ENCODE assay signal across 1 cellular context in genomic region chr7:2209146-2209960, GRCh38.
TF ChIP-seq lines count a peak whose summit lies in the region.

No MANE protein-coding gene starts in this region.

TF ChIP-seq in GM12878, 131 proteins besides CTCF, POLR2A, EP300 and RAD21 (continues in another document):
- peak; percentile 77 for TF ChIP-seq ZNF592 (IDR thresholded peaks at IDR 0.05)
- TF ChIP-seq USF1 (IDR thresholded peaks at IDR 0.05; ENCODE audit: borderline replicate concordance, extremely low read length, insufficient read depth, low read depth, low read length) = no peak
- TF ChIP-seq SP1 (IDR thresholded peaks at IDR 0.05; ENCODE audit: low read depth, low read length) = peak; percentile 36
- peak; percentile 51; the same call in 1 of the 2 replicates for TF ChIP-seq GATAD2B (conservative IDR thresholded peaks at IDR 0.05; ENCODE audit: low read depth)
- no peak for TF ChIP-seq PAX8 (IDR thresholded peaks at IDR 0.05)
- TF ChIP-seq ETV6 (conservative IDR thresholded peaks at IDR 0.05 in 1 of 2, IDR thresholded peaks at IDR 0.05 in 1 of 2; ENCODE audit: borderline replicate concordance in 1 of 2, low read depth in 1 of 2) = peak in 1 of 2 experiments; percentile 29; a peak in 1 of 4 replicates
- TF ChIP-seq EED (IDR thresholded peaks at IDR 0.05; ENCODE audit: low read depth) = peak; percentile 65
- TF ChIP-seq ATF2 (IDR thresholded peaks at IDR 0.05; ENCODE audit: low read length) = peak; percentile 61; the same call in 1 of the 2 replicates
- TF ChIP-seq CREB1 (IDR thresholded peaks at IDR 0.05; ENCODE audit: low read depth) = peak; percentile 56; the same call in 1 of the 2 replicates
- TF ChIP-seq RELA (IDR thresholded peaks at IDR 0.05; ENCODE audit: borderline replicate concordance, partially characterized antibody) = peak; percentile 46
- no peak for TF ChIP-seq KLF5 (IDR thresholded peaks at IDR 0.05; ENCODE audit: partially characterized antibody)
- TF ChIP-seq SREBF1 (IDR thresholded peaks at IDR 0.05; ENCODE audit: low read length) = no peak
- TF ChIP-seq RUNX3 (IDR thresholded peaks at IDR 0.05; ENCODE audit: low read length) = peak; percentile 91
- TF ChIP-seq CBFB (IDR thresholded peaks at IDR 0.05; ENCODE audit: low read depth) = peak; percentile 44; the same call in 1 of the 2 replicates
- TF ChIP-seq IRF3 (IDR thresholded peaks at IDR 0.05) = 0 out of 2 replicates have a peak, but pooled peaks have one; percentile 20
- no peak for TF ChIP-seq E2F8 (IDR thresholded peaks at IDR 0.05; ENCODE audit: low read depth, partially characterized antibody)
- no peak for TF ChIP-seq SRF (IDR thresholded peaks at IDR 0.05; ENCODE audit: low read depth in 2 of 2, low read length in 2 of 2)
- peak; percentile 61; the same call in 1 of the 2 replicates for TF ChIP-seq TBL1XR1 (IDR thresholded peaks at IDR 0.05; ENCODE audit: low read depth, low read length)
- peak; percentile 60 for TF ChIP-seq IKZF1 (conservative IDR thresholded peaks at IDR 0.05)
- no peak for TF ChIP-seq NFXL1 (IDR thresholded peaks at IDR 0.05; ENCODE audit: borderline replicate concordance)
- TF ChIP-seq EGR1 (IDR thresholded peaks at IDR 0.05; ENCODE audit: borderline replicate concordance in 1 of 2, low read depth in 2 of 2, low read length in 2 of 2) = 0 out of 3 replicates have a peak, but pooled peaks of 1 of the 2 experiments have one; percentile 34
- TF ChIP-seq LARP7 (IDR thresholded peaks at IDR 0.05) = 0 out of 2 replicates have a peak, but pooled peaks have one; percentile 37
- TF ChIP-seq YY1 (IDR thresholded peaks at IDR 0.05; ENCODE audit: low read depth, low read length) = peak; percentile 68; the same call in 1 of the 2 replicates
- peak; percentile 26; the same call in 1 of the 2 replicates for TF ChIP-seq ATF7 (IDR thresholded peaks at IDR 0.05; ENCODE audit: low read depth)
- TF ChIP-seq ZNF687 (IDR thresholded peaks at IDR 0.05) = peak; percentile 77
- TF ChIP-seq SMAD5 (IDR thresholded peaks at IDR 0.05; ENCODE audit: low read depth) = no peak
- peak; percentile 62; the same call in 1 of the 2 replicates for TF ChIP-seq BACH1 (IDR thresholded peaks at IDR 0.05; ENCODE audit: borderline replicate concordance)
- TF ChIP-seq BCL3 (IDR thresholded peaks at IDR 0.05; ENCODE audit: borderline replicate concordance, insufficient read depth, low read depth, low read length, poor library complexity, severe bottlenecking) = peak; percentile 47
- no peak for TF ChIP-seq IRF4 (IDR thresholded peaks at IDR 0.05; ENCODE audit: low read depth, low read length)
- TF ChIP-seq BCL11A (IDR thresholded peaks at IDR 0.05; ENCODE audit: low read depth, low read length) = peak; percentile 57; the same call in 1 of the 2 replicates
- TF ChIP-seq SMC3 (IDR thresholded peaks at IDR 0.05; ENCODE audit: borderline replicate concordance, low read length) = peak; percentile 81
- no peak for TF ChIP-seq BRCA1 (IDR thresholded peaks at IDR 0.05; ENCODE audit: low read depth, low read length)
- no peak for TF ChIP-seq SKIL (IDR thresholded peaks at IDR 0.05; ENCODE audit: low read depth, poor library complexity, severe bottlenecking)
- TF ChIP-seq CREM (IDR thresholded peaks at IDR 0.05; ENCODE audit: low read depth) = peak; percentile 73
- 0 out of 2 replicates have a peak, but pooled peaks have one; percentile 33 for TF ChIP-seq POLR2AphosphoS5 (IDR thresholded peaks at IDR 0.05; ENCODE audit: low read length)
- TF ChIP-seq MEF2A (IDR thresholded peaks at IDR 0.05; ENCODE audit: insufficient read depth, low read depth, low read length) = 0 out of 2 replicates have a peak, but pooled peaks have one; percentile 2
- TF ChIP-seq KAT2A (conservative IDR thresholded peaks at IDR 0.05; ENCODE audit: control insufficient read depth, low read depth, low read length) = no peak
- peak; percentile 76; the same call in 1 of the 2 replicates for TF ChIP-seq PAX5 (IDR thresholded peaks at IDR 0.05; ENCODE audit: borderline replicate concordance, low read depth, low read length)
- TF ChIP-seq PML (IDR thresholded peaks at IDR 0.05; ENCODE audit: low read length) = no peak
- no peak for TF ChIP-seq HDAC6 (IDR thresholded peaks at IDR 0.05; ENCODE audit: unreplicated experiment)
- TF ChIP-seq CBX5 (IDR thresholded peaks at IDR 0.05; ENCODE audit: low read depth) = no peak
- TF ChIP-seq ZNF217 (IDR thresholded peaks at IDR 0.05) = no peak
- peak; percentile 52; the same call in 1 of the 2 replicates for TF ChIP-seq DPF2 (IDR thresholded peaks at IDR 0.05)
